In genomic region chr13:98310485-98311199, GRCh38 we compare ENCODE assay signal across 1 cellular context.
TF ChIP-seq lines count a peak whose summit lies in the region.

No MANE protein-coding gene starts in this region.

TF ChIP-seq in liver, 16 proteins besides CTCF, POLR2A, EP300 and RAD21:
- TF ChIP-seq YY1 (IDR thresholded peaks at IDR 0.05) (peak; percentile 38), JUND (IDR thresholded peaks at IDR 0.05) (peak in 1 of 2 donors; percentile 58), GABPA (IDR thresholded peaks at IDR 0.05 in 1 of 2, conservative IDR thresholded peaks at IDR 0.05 in 1 of 2) (peak in 1 of 2 donors; percentile 11), FOXA1 (IDR thresholded peaks at IDR 0.05) (no peak), RXRA (IDR thresholded peaks at IDR 0.05) (peak; percentile 72 to 81), SP1 (IDR thresholded peaks at IDR 0.05) (peak; percentile 76), MAX (IDR thresholded peaks at IDR 0.05) (peak; percentile 75), TAF1 (conservative IDR thresholded peaks at IDR 0.05) (no peak), HNF4G (IDR thresholded peaks at IDR 0.05) (peak; percentile 73), REST (IDR thresholded peaks at IDR 0.05) (peak; percentile 57), ATF3 (IDR thresholded peaks at IDR 0.05) (no peak), NR2F2 (IDR thresholded peaks at IDR 0.05) (peak; percentile 92), ZBTB33 (IDR thresholded peaks at IDR 0.05) (no peak), HNF4A (conservative IDR thresholded peaks at IDR 0.05) (peak; percentile 76 to 92), EGR1 (IDR thresholded peaks at IDR 0.05; ENCODE audit: low read depth in 2 of 2) (peak in 1 of 2 donors; percentile 23), FOXA2 (IDR thresholded peaks at IDR 0.05) (no peak)
TF ChIP-seq in liver: peak in this region for 11.
